Comparison of ENCODE assay signal across 8 cellular contexts in the genomic region with DNA sequence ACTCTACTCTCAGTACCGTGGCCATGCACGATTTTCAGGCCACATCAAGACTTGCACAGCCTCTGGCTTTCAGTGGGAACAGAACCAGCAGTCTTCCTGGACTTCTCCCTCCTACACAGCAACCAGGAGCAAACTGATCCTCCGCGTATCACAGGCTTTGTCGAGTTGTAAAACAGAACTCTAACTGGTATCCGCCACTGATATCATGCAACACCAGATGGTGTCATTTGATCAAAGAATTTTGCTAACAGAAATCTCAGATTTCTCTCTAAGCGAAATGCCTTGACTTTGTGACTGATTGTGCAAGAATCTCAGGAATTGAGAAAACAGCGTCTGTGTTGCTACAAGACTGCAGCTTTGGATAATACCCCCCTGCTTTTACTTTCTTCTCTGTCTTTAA.
DNase-seq lines count a peak whose midpoint lies in the region; ATAC-seq, FAIRE-seq and TF ChIP-seq lines count a peak whose summit lies in the region.

No MANE protein-coding gene starts in this region.

- H4K5ac ChIP-seq in IMR-90 (ENCODE audit: low read depth, low read length), result peak overlapping the region; percentile 98

- peak overlapping the region; percentile 93 for H3K14ac ChIP-seq in IMR-90 (replicated peaks; ENCODE audit: low read depth, low read length)

- peak overlapping the region; percentile 95 for H2BK20ac ChIP-seq in IMR-90 (ENCODE audit: low read depth, low read length)

- H3K27ac ChIP-seq in IMR-90 (ENCODE audit: insufficient read depth, low read length) (peak overlapping the region; percentile 97), HepG2 (ENCODE audit: extremely low read length, insufficient read depth, low read length) (no peak overlapping the region), tibial artery (peak overlapping the region; percentile 62 to 68), endodermal cell (ENCODE audit: low read depth, low read length) (no peak overlapping the region)

- ATAC-seq in IMR-90 (ENCODE audit: low read depth) (peak; percentile 92), HepG2 (no peak)

- TF ChIP-seq EP300 in HepG2 (IDR thresholded peaks at IDR 0.05; ENCODE audit: low read depth in 2 of 2, low read length in 2 of 2), result no peak
- TF ChIP-seq EP300 in HepG2 (CRISPR knock-in tag; IDR thresholded peaks at IDR 0.05; ENCODE audit: borderline replicate concordance), result no peak

- no peaks in the 10 kb centered on the region for H3K4me1 Mint-ChIP-seq in immature natural killer cell
- H3K4me1 Mint-ChIP-seq in endodermal cell, result no peaks in the 10 kb centered on the region

- H3K9me3 Mint-ChIP-seq in immature natural killer cell (no peaks in the 10 kb centered on the region), endodermal cell (peaks cover 24% of the 10 kb centered on the region)

- no peaks in the 10 kb centered on the region for H3K79me2 ChIP-seq in HepG2 (ENCODE audit: insufficient read depth, low read length)

- H2AFZ ChIP-seq in IMR-90 (replicated peaks; ENCODE audit: low read length, poor library complexity) (peak overlapping the region; percentile 89), HepG2 (ENCODE audit: low read length) (no peak overlapping the region)

- TF ChIP-seq POLR2A in IMR-90 (IDR thresholded peaks at IDR 0.05; ENCODE audit: low read depth, low read length), result peak; percentile 42; the same call in 1 of the 2 replicates
- no peak for TF ChIP-seq POLR2A in HepG2 (IDR thresholded peaks at IDR 0.05; ENCODE audit: insufficient read depth in 1 of 2, low read depth in 2 of 2, low read length in 2 of 2)

- H3K27ac Mint-ChIP-seq in immature natural killer cell (no peak overlapping the region), endodermal cell (no peak overlapping the region)

- H3K4me3 Mint-ChIP-seq in immature natural killer cell (no peak overlapping the region), endodermal cell (no peak overlapping the region)

- H3K9me1 ChIP-seq in IMR-90 (ENCODE audit: insufficient read depth, low read length), result no peaks in the 10 kb centered on the region

- 0% methylated on average over 2 of the region's 8 CpGs; no CpG with 5 or more reads in 1 of the 2 experiments for WGBS in IMR-90 (ENCODE audit: extremely low coverage in 2 of 2, insufficient read length in 1 of 2), 2 experiments
- WGBS in HepG2 (ENCODE audit: low lambda C conversion rate), result 23% methylated on average over 8 of the region's 8 CpGs
- 84 to 85% methylated on average over 7 to 8 of the region's 8 CpGs for WGBS in endodermal cell (ENCODE audit: insufficient coverage in 1 of 2, insufficient read length in 1 of 2), 2 experiments

- H3K9me3 ChIP-seq in IMR-90 (ENCODE audit: control insufficient read depth, insufficient read depth, low read length) (peaks cover 5% of the 10 kb centered on the region; the same call in 1 of the 2 replicates), HepG2 (ENCODE audit: low read length) (peaks cover 4% of the 10 kb centered on the region; the same call in 1 of the 2 replicates), tibial artery (no peaks in the 10 kb centered on the region), endodermal cell (ENCODE audit: control insufficient read depth, low read length) (peaks cover 20% of the 10 kb centered on the region)

- CTCF ChIA-PET in IMR-90 (lab: Yijun Ruan, JAX) (interaction anchor here (0.8 to 1.7 kb wide), 4 partner anchors 13 to 144 kb away, joined by 3 to 5 read pairs (median 3); no protein-coding TSS in a partner anchor), HepG2 (lab: Yijun Ruan, JAX; ENCODE audit: low intra/inter-chr PET ratio, low total read pairs) (no interaction called here)

- H3K79me1 ChIP-seq in IMR-90 (ENCODE audit: low read depth in 1 of 2, low read length in 2 of 2), result peaks cover 0 to 20% of the 10 kb centered on the region in 2 experiments; a peak in 3 of 4 replicates

- no peaks in the 10 kb centered on the region for H4K20me1 ChIP-seq in IMR-90 (ENCODE audit: insufficient read depth, low read length)
- no peaks in the 10 kb centered on the region for H4K20me1 ChIP-seq in HepG2 (ENCODE audit: insufficient read depth, low read length)

- BruUV-seq in IMR-90 (replicated peaks; lab: Mats Ljungman, UMichigan), result no TSS peak
- no TSS peak for BruUV-seq in HepG2 (replicated peaks; lab: Mats Ljungman, UMichigan)

- intact Hi-C loops in IMR-90 (cut with micrococcal nuclease) (loop anchor here (2.0 to 5.0 kb wide), 6 partner anchors 49 to 241 kb away; partner anchors contain the start of gene COL6A3), HepG2 (cut with micrococcal nuclease; ENCODE audit: unreplicated experiment) (no loop called here), tibial artery (cut with DNase I; ENCODE audit: low total_unique reads) (loop anchor here (5.0 kb wide), 1 partner anchor 306 kb away; no protein-coding TSS in a partner anchor)

- H3K4me1 ChIP-seq in IMR-90 (ENCODE audit: control insufficient read depth, insufficient read depth, low read length), result peaks cover 11% of the 10 kb centered on the region
- no peaks in the 10 kb centered on the region for H3K4me1 ChIP-seq in HepG2 (ENCODE audit: insufficient read depth, low read length)
- peaks cover 0 to 13% (median 6%) of the 10 kb centered on the region in 4 donors for H3K4me1 ChIP-seq in tibial artery
- H3K4me1 ChIP-seq in endodermal cell (ENCODE audit: control insufficient read depth, insufficient read depth, low read length), result no peaks in the 10 kb centered on the region

- H3K4me2 ChIP-seq in IMR-90 (ENCODE audit: low read depth, low read length), result peak overlapping the region; percentile 87
- no peak overlapping the region for H3K4me2 ChIP-seq in HepG2 (ENCODE audit: low read depth, low read length)

- H3K4me3 ChIP-seq in IMR-90 (ENCODE audit: insufficient read depth, low read depth, low read length) (peak overlapping the region; percentile 21; the same call in 1 of the 2 replicates), HepG2 (replicated peaks in 1 of 3; ENCODE audit: insufficient read depth in 1 of 3, low read depth in 2 of 3, low read length in 3 of 3) (no peak overlapping the region), tibial artery (peak overlapping the region; percentile 4 to 27), endodermal cell (ENCODE audit: low read length) (no peak overlapping the region)

- in situ Hi-C loops in IMR-90 (cut with MboI; ENCODE audit: low sequenced_read_pairs) (no loop called here), HepG2 (cut with HindIII; ENCODE audit: extremely low pct_ligation_motif_present, low pct_unique_long_range_greater_than_20kb) (no loop called here)

- no peaks in the 10 kb centered on the region for H3K36me3 Mint-ChIP-seq in immature natural killer cell
- H3K36me3 Mint-ChIP-seq in endodermal cell (ENCODE audit: low read depth), result no peaks in the 10 kb centered on the region

- H3K23ac ChIP-seq in IMR-90 (ENCODE audit: low read depth, low read length), result peak overlapping the region; percentile 94

- H2BK5ac ChIP-seq in IMR-90 (ENCODE audit: low read depth, low read length, poor library complexity, severe bottlenecking), result peak overlapping the region; percentile 100

- peak; percentile 97 for DNase-seq in IMR-90
- DNase-seq in brain pericyte (ENCODE audit: low read depth, low spot score), result peak; percentile 75
- no peak for DNase-seq in HepG2 (ENCODE audit: low spot score)
- DNase-seq in tibial artery, result peak; percentile 57 to 73
- DNase-seq in immature natural killer cell, result no peak
- no peak for DNase-seq in endodermal cell
- DNase-seq in NCI-H2196 treated with DMSO at 0.1 percent for 48 hours (lab: John Stamatoyannopoulos, UW; ENCODE audit: unreplicated experiment), result no peak
- DNase-seq in stimulated activated CD4-positive, alpha-beta T cell treated with anti-CD3 and anti-CD28 coated beads, Interleukin-15, amount 100 ng/mL, for 24 hours, result no peak

- H2AK5ac ChIP-seq in IMR-90 (ENCODE audit: low read depth, low read length), result peak overlapping the region; percentile 91

- peak overlapping the region; percentile 90 to 100 for H4K8ac ChIP-seq in IMR-90 (ENCODE audit: low read depth in 2 of 2, low read length in 2 of 2)

- H3K18ac ChIP-seq in IMR-90 (ENCODE audit: low read depth, low read length), result peak overlapping the region; percentile 98

- H2BK120ac ChIP-seq in IMR-90 (ENCODE audit: low read depth, low read length), result peak overlapping the region; percentile 99

- peak overlapping the region; percentile 94 for H2BK15ac ChIP-seq in IMR-90 (ENCODE audit: low read depth, low read length)

- no peaks in the 10 kb centered on the region for H3K36me3 ChIP-seq in IMR-90 (ENCODE audit: control insufficient read depth, insufficient read depth, low read length)
- H3K36me3 ChIP-seq in HepG2 (replicated peaks in 1 of 2; ENCODE audit: control insufficient read depth in 1 of 2, insufficient read depth in 2 of 2, low read length in 2 of 2), result no peaks in the 10 kb centered on the region
- no peaks in the 10 kb centered on the region for H3K36me3 ChIP-seq in tibial artery
- H3K36me3 ChIP-seq in endodermal cell (ENCODE audit: control insufficient read depth, insufficient read depth, low read length), result no peaks in the 10 kb centered on the region

- peak overlapping the region; percentile 86 for H2AK9ac ChIP-seq in IMR-90 (replicated peaks; ENCODE audit: low read depth, low read length, poor library complexity)

- dilution Hi-C loops in IMR-90 (cut with HindIII; ENCODE audit: low sequenced_read_pairs, unreplicated experiment), result no loop called here

- FAIRE-seq in HepG2 (lab: Jason Lieb, UNC), result no peak

- POLR2A ChIA-PET in IMR-90 (lab: Charles Lee; ENCODE audit: unreplicated experiment), result interaction anchor here (0.7 to 1.9 kb wide), 4 partner anchors 27 to 234 kb away, joined by 3 to 8 read pairs (median 4); no protein-coding TSS in a partner anchor
- POLR2A ChIA-PET in HepG2 (lab: Yijun Ruan, JAX), result no interaction called here

- TF ChIP-seq RAD21 in IMR-90 (IDR thresholded peaks at IDR 0.05; ENCODE audit: low read length) (peak; percentile 80), HepG2 (CRISPR knock-in tag; IDR thresholded peaks at IDR 0.05) (no peak)

- H3K56ac ChIP-seq in IMR-90 (ENCODE audit: extremely low read depth, insufficient read depth, low read length), result peak overlapping the region; percentile 98

- TF ChIP-seq CTCF in IMR-90 (conservative IDR thresholded peaks at IDR 0.05; ENCODE audit: low read depth, low read length) (peak; percentile 56), HepG2 (CRISPR knock-in tag; IDR thresholded peaks at IDR 0.05) (no peak), tibial artery (IDR thresholded peaks at IDR 0.05) (peak; percentile 29 to 48), endodermal cell (conservative IDR thresholded peaks at IDR 0.05) (no peak)

- no peaks in the 10 kb centered on the region for H3K27me3 ChIP-seq in IMR-90 (ENCODE audit: control insufficient read depth, insufficient read depth, low read length)
- H3K27me3 ChIP-seq in HepG2 (ENCODE audit: control insufficient read depth in 1 of 2, insufficient read depth in 2 of 2, low read length in 2 of 2), result no peaks in the 10 kb centered on the region; a peak in 1 of 5 replicates
- no peaks in the 10 kb centered on the region for H3K27me3 ChIP-seq in tibial artery
- H3K27me3 ChIP-seq in endodermal cell (ENCODE audit: control insufficient read depth, insufficient read depth, low read length, poor library complexity, severe bottlenecking), result no peaks in the 10 kb centered on the region

- H4K91ac ChIP-seq in IMR-90 (ENCODE audit: insufficient read depth, low read depth, low read length), result peak overlapping the region; percentile 100

- peak overlapping the region; percentile 97 for H3K4ac ChIP-seq in IMR-90 (ENCODE audit: low read depth, low read length)

- H3K9ac ChIP-seq in IMR-90 (ENCODE audit: low read depth, low read length) (peak overlapping the region; percentile 92), HepG2 (ENCODE audit: insufficient read depth, low read depth, low read length) (no peak overlapping the region), endodermal cell (ENCODE audit: extremely low read depth, low read length, poor library complexity, severe bottlenecking) (no peak overlapping the region)

- H3K27me3 Mint-ChIP-seq in immature natural killer cell (ENCODE audit: low read depth in 3 of 3) (peaks cover 3 to 16% (median 14%) of the 10 kb centered on the region in 3 donors), endodermal cell (ENCODE audit: insufficient read depth) (no peaks in the 10 kb centered on the region)

Comparison
In these comparisons a context has a peak if more than half of its experiments do, and no peak if none do; other contexts are left out.
1. DNase-seq: peak in IMR-90 (single experiment), brain pericyte (single experiment) and tibial artery (2 of 2); none in HepG2 (single experiment), immature natural killer cell (0 of 3), endodermal cell (single experiment), NCI-H2196 treated with DMSO at 0.1 percent for 48 hours (single experiment) and stimulated activated CD4-positive, alpha-beta T cell treated with anti-CD3 and anti-CD28 coated beads, Interleukin-15, amount 100 ng/mL, for 24 hours (single experiment).
2. H3K27ac ChIP-seq: peak in IMR-90 (single experiment) and tibial artery (2 of 2); none in HepG2 (single experiment) and endodermal cell (single experiment).
3. H3K4me3 ChIP-seq: peak in IMR-90 (single experiment) and tibial artery (2 of 2); none in HepG2 (0 of 3) and endodermal cell (single experiment).
4. CTCF ChIP-seq: peak in IMR-90 (single experiment) and tibial artery (2 of 2); none in HepG2 (single experiment) and endodermal cell (single experiment).